In the genomic region with DNA sequence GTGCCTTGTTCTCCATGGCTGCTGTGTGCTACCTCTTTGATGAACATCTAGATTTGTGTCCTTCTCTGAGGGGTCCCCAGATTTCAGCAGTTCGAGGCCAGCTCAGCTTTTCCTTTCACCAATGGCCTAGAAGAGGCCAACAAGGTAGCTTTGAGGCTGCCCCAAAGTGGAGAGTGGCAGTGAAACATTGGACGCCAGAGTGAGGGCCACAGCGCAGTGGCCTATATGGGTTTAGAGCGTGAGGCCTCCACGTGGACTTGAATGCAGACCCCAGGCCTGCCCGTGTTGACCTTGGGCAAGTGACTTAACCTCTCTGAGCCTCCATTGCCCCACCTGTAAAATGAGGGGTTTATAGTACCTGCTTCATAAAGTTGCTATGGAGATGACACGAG, we compare ENCODE assay signal across 1 cellular context.
TF ChIP-seq lines count a peak whose summit lies in the region.

No MANE protein-coding gene starts in this region.

TF ChIP-seq in HepG2, 621 proteins besides CTCF, POLR2A, EP300 and RAD21:
- TF ChIP-seq ZFP36 (IDR thresholded peaks at IDR 0.05; ENCODE audit: borderline replicate concordance, low read depth, low read length, partially characterized antibody) (no peak), SP1 (IDR thresholded peaks at IDR 0.05) (no peak), SP1 (CRISPR knock-in tag; IDR thresholded peaks at IDR 0.05) (no peak), XRCC5 (optimal IDR thresholded peaks at IDR 0.05; ENCODE audit: low read length) (no peak), REPIN1 (CRISPR knock-in tag; IDR thresholded peaks at IDR 0.05; ENCODE audit: borderline replicate concordance, low read depth) (no peak), SP5 (CRISPR knock-in tag; IDR thresholded peaks at IDR 0.05; ENCODE audit: borderline replicate concordance, low read depth) (no peak), JUN (CRISPR knock-in tag; IDR thresholded peaks at IDR 0.05) (no peak), ATAD3A (CRISPR knock-in tag; IDR thresholded peaks at IDR 0.05) (no peak), ZNF660 (CRISPR knock-in tag; IDR thresholded peaks at IDR 0.05; ENCODE audit: borderline replicate concordance, low read depth) (no peak)
- TF ChIP-seq, protein P1, sequence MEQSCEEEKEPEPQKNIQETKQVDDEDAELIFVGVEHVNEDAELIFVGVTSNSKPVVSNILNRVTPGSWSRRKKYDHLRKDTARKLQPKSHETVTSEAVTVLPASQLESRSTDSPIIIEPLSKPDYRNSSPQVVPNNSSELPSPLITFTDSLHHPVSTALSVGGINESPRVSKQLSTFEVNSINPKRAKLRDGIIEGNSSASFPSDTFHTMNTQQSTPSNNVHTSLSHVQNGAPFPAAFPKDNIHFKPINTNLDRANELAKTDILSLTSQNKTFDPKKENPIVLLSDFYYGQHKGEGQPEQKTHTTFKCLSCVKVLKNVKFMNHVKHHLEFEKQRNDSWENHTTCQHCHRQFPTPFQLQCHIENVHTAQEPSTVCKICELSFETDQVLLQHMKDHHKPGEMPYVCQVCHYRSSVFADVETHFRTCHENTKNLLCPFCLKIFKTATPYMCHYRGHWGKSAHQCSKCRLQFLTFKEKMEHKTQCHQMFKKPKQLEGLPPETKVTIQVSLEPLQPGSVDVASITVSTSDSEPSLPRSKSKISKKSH (CRISPR knock-in tag; IDR thresholded peaks at IDR 0.05; ENCODE audit: borderline replicate concordance): no peak
- TF ChIP-seq, protein P2, sequence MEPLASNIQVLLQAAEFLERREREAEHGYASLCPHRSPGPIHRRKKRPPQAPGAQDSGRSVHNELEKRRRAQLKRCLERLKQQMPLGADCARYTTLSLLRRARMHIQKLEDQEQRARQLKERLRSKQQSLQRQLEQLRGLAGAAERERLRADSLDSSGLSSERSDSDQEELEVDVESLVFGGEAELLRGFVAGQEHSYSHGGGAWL (CRISPR knock-in tag; IDR thresholded peaks at IDR 0.05): no peak
- TF ChIP-seq, protein P3, sequence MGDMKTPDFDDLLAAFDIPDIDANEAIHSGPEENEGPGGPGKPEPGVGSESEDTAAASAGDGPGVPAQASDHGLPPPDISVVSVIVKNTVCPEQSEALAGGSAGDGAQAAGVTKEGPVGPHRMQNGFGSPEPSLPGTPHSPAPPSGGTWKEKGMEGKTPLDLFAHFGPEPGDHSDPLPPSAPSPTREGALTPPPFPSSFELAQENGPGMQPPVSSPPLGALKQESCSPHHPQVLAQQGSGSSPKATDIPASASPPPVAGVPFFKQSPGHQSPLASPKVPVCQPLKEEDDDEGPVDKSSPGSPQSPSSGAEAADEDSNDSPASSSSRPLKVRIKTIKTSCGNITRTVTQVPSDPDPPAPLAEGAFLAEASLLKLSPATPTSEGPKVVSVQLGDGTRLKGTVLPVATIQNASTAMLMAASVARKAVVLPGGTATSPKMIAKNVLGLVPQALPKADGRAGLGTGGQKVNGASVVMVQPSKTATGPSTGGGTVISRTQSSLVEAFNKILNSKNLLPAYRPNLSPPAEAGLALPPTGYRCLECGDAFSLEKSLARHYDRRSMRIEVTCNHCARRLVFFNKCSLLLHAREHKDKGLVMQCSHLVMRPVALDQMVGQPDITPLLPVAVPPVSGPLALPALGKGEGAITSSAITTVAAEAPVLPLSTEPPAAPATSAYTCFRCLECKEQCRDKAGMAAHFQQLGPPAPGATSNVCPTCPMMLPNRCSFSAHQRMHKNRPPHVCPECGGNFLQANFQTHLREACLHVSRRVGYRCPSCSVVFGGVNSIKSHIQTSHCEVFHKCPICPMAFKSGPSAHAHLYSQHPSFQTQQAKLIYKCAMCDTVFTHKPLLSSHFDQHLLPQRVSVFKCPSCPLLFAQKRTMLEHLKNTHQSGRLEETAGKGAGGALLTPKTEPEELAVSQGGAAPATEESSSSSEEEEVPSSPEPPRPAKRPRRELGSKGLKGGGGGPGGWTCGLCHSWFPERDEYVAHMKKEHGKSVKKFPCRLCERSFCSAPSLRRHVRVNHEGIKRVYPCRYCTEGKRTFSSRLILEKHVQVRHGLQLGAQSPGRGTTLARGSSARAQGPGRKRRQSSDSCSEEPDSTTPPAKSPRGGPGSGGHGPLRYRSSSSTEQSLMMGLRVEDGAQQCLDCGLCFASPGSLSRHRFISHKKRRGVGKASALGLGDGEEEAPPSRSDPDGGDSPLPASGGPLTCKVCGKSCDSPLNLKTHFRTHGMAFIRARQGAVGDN (CRISPR knock-in tag; IDR thresholded peaks at IDR 0.05): no peak
- TF ChIP-seq, protein P4, sequence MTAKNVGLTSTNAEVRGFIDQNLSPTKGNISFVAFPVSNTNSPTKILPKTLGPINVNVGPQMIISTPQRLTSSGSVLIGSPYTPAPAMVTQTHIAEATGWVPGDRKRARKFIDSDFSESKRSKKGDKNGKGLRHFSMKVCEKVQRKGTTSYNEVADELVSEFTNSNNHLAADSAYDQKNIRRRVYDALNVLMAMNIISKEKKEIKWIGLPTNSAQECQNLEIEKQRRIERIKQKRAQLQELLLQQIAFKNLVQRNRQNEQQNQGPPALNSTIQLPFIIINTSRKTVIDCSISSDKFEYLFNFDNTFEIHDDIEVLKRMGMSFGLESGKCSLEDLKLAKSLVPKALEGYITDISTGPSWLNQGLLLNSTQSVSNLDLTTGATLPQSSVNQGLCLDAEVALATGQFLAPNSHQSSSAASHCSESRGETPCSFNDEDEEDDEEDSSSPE (CRISPR knock-in tag; IDR thresholded peaks at IDR 0.05): no peak
- TF ChIP-seq, protein P5, sequence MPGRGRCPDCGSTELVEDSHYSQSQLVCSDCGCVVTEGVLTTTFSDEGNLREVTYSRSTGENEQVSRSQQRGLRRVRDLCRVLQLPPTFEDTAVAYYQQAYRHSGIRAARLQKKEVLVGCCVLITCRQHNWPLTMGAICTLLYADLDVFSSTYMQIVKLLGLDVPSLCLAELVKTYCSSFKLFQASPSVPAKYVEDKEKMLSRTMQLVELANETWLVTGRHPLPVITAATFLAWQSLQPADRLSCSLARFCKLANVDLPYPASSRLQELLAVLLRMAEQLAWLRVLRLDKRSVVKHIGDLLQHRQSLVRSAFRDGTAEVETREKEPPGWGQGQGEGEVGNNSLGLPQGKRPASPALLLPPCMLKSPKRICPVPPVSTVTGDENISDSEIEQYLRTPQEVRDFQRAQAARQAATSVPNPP (CRISPR knock-in tag; IDR thresholded peaks at IDR 0.05): no peak
- TF ChIP-seq, protein P6, sequence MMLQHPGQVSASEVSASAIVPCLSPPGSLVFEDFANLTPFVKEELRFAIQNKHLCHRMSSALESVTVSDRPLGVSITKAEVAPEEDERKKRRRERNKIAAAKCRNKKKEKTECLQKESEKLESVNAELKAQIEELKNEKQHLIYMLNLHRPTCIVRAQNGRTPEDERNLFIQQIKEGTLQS (CRISPR knock-in tag; IDR thresholded peaks at IDR 0.05): no peak
